Comparison of ENCODE assay signal across 21 cellular contexts in the genomic region with DNA sequence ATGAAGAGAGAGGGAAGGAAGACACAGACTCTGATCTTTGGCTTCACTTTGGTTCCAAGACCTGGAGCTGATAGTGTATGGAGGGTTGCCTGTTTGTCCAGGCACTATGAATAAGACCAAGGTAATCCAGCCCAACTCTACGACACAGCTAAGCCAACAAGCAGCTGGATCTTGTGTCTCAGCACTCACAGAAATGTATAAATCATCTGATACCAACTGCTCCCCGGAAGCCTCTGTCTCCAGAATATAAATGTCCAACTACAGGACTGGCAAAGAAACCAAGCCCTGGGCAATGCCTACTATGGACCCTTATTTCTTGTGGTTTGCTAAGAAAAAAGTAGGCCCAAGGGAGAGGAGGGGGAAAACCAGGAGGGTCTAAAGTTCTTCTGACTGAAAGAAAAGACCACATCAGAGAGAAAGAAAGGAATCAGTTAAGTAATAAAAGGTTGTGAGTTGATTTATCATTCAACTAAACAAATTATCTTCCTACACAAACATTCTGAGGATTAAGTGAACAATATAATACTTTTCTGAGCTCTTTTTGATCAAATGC.
"Had no signal": no experiment of that assay in that cellular context is flagged by ENCODE, and none has a peak within 500 bp of the region (broad histone marks: within the 10 kb centered on the region; RNA-seq: fewer than 3 reads in every experiment).

No MANE protein-coding gene starts in this region.

- H3K9me3 Mint-ChIP-seq: activated CD4-positive, alpha-beta T cell treated with anti-CD3 and anti-CD28 coated beads, Interleukin-2, amount 10 ng/mL, durations not matched to agents 24 days and 14 days; activated CD8-positive, alpha-beta T cell treated with anti-CD3 and anti-CD28 coated beads for 36 hours; activated naive CD4-positive, alpha-beta T cell treated with anti-CD3 and anti-CD28 coated beads, Interleukin-2, amount 50 U/mL, for 24 hours; activated T-cell treated with anti-CD3 and anti-CD28 coated beads, Interleukin-2, amount 50 U/mL, for 24 hours; activated T-helper 2 cell treated with anti-CD3 and anti-CD28 coated beads, Interferon-gamma antibody, Interleukin-2, Interleukin-4, amounts not matched to agents 10 μg/mL and 5 μg/mL and 100 μg/mL, durations not matched to agents 14 hours and 24 hours and 36 hours; immature natural killer cell; nephron progenitor cell; T-cell had no signal

- H3K4me1 Mint-ChIP-seq: activated CD4-positive, alpha-beta T cell treated with anti-CD3 and anti-CD28 coated beads, Interleukin-2, amount 10 ng/mL, durations not matched to agents 24 days and 14 days; activated naive CD4-positive, alpha-beta T cell treated with anti-CD3 and anti-CD28 coated beads, Interleukin-2, amount 50 U/mL, for 24 hours had no signal

- H3K9me3 ChIP-seq: gastrocnemius medialis, heart left ventricle, tibial artery had no signal

- H3K4me3 Mint-ChIP-seq: activated CD4-positive, alpha-beta T cell treated with anti-CD3 and anti-CD28 coated beads, Interleukin-2, amount 10 ng/mL, durations not matched to agents 24 days and 14 days; activated CD8-positive, alpha-beta T cell treated with anti-CD3 and anti-CD28 coated beads for 36 hours; activated naive CD4-positive, alpha-beta T cell treated with anti-CD3 and anti-CD28 coated beads, Interleukin-2, amount 50 U/mL, for 24 hours; activated T-cell treated with anti-CD3 and anti-CD28 coated beads, Interleukin-2, amount 50 U/mL, for 24 hours; immature natural killer cell; nephron progenitor cell; T-cell had no signal

- H3K27ac Mint-ChIP-seq: activated naive CD4-positive, alpha-beta T cell treated with anti-CD3 and anti-CD28 coated beads, Interleukin-2, amount 50 U/mL, for 24 hours; activated T-cell treated with anti-CD3 and anti-CD28 coated beads, Interleukin-2, amount 50 U/mL, for 24 hours; nephron progenitor cell had no signal

- H3K4me1 ChIP-seq: gastrocnemius medialis had no signal

- H3K36me3 Mint-ChIP-seq: activated naive CD4-positive, alpha-beta T cell treated with anti-CD3 and anti-CD28 coated beads, Interleukin-2, amount 50 U/mL, for 24 hours; immature natural killer cell; T-cell had no signal

- H3K36me3 ChIP-seq: gastrocnemius medialis, heart left ventricle, tibial artery had no signal

- DNase-seq: activated CD4-positive, alpha-beta T cell treated with anti-CD3 and anti-CD28 coated beads, Interleukin-2, amount 10 ng/mL, durations not matched to agents 24 days and 14 days; activated CD8-positive, alpha-beta T cell treated with anti-CD3 and anti-CD28 coated beads for 36 hours; activated T-cell treated with anti-CD3 and anti-CD28 coated beads, Interleukin-2, amount 50 U/mL, for 24 hours; effector CD8-positive, alpha-beta T cell; gastrocnemius medialis; heart left ventricle; immature natural killer cell; kidney glomerular epithelial cell; left ventricle myocardium superior; nephron progenitor cell; nucleus accumbens; stimulated activated CD4-positive, alpha-beta T cell treated with anti-CD3 and anti-CD28 coated beads, Interleukin-1b, Interleukin-23, amount 100 ng/mL, for 48 hours; stimulated activated CD8-positive, alpha-beta memory T cell treated with anti-CD3 and anti-CD28 coated beads, Interleukin-4, amount 100 ng/mL, for 48 hours; stimulated activated naive CD8-positive, alpha-beta T cell treated with anti-CD3 and anti-CD28 coated beads, Interleukin-15, Interleukin-2, amounts not matched to agents 100 U/mL and 50 U/mL, for 24 hours; substantia nigra; T-cell; T-helper 9 cell; tibial artery had no signal

- H3K27ac ChIP-seq: gastrocnemius medialis, heart left ventricle, tibial artery had no signal

- H3K27me3 Mint-ChIP-seq: activated CD4-positive, alpha-beta T cell treated with anti-CD3 and anti-CD28 coated beads, Interleukin-2, amount 10 ng/mL, durations not matched to agents 24 days and 14 days; activated CD8-positive, alpha-beta T cell treated with anti-CD3 and anti-CD28 coated beads for 36 hours; activated naive CD4-positive, alpha-beta T cell treated with anti-CD3 and anti-CD28 coated beads, Interleukin-2, amount 50 U/mL, for 24 hours; activated T-cell treated with anti-CD3 and anti-CD28 coated beads, Interleukin-2, amount 50 U/mL, for 24 hours; T-cell had no signal

- H3K4me3 ChIP-seq: gastrocnemius medialis, heart left ventricle, tibial artery had no signal

- ATAC-seq: activated CD8-positive, alpha-beta T cell treated with anti-CD3 and anti-CD28 coated beads for 36 hours; esophagus mucosa; gastrocnemius medialis; heart left ventricle; left ventricle myocardium superior; stimulated activated naive CD8-positive, alpha-beta T cell treated with anti-CD3 and anti-CD28 coated beads, Interleukin-15, Interleukin-2, amounts not matched to agents 100 U/mL and 50 U/mL, for 24 hours; T-cell had no signal
